29 cellular contexts compared by ENCODE assay signal in genomic region chr10:117471344-117471874, GRCh38.
DNase-seq lines count a peak whose midpoint lies in the region; ATAC-seq and TF ChIP-seq lines count a peak whose summit lies in the region.
"Had no signal": no experiment of that assay in that cellular context is flagged by ENCODE, and none has a peak within 500 bp of the region (broad histone marks: within the 10 kb centered on the region; RNA-seq: fewer than 3 reads in every experiment).

No MANE protein-coding gene starts in this region.

- peaks cover 3% of the 10 kb centered on the region for H3K27me3 Mint-ChIP-seq in activated naive CD4-positive, alpha-beta T cell treated with anti-CD3 and anti-CD28 coated beads, Interleukin-2, amount 50 U/mL, for 24 hours

- no peak overlapping the region for H2BK15ac ChIP-seq in IMR-90 (ENCODE audit: low read depth, low read length)

- no peak for TF ChIP-seq RAD21 in IMR-90 (IDR thresholded peaks at IDR 0.05; ENCODE audit: low read length)

- no peak overlapping the region for H2AFZ ChIP-seq in IMR-90 (replicated peaks; ENCODE audit: low read length, poor library complexity)

- in situ Hi-C loops in IMR-90 (cut with MboI; ENCODE audit: low sequenced_read_pairs), result no loop called here

- H3K56ac ChIP-seq in IMR-90 (ENCODE audit: extremely low read depth, insufficient read depth, low read length), result no peak overlapping the region

- TF ChIP-seq CTCF in IMR-90 (conservative IDR thresholded peaks at IDR 0.05; ENCODE audit: low read depth, low read length) (no peak), spleen (IDR thresholded peaks at IDR 0.05 in 8 of 11, conservative IDR thresholded peaks at IDR 0.05 in 3 of 11) (no peak)

- H3K9me3 Mint-ChIP-seq in activated naive CD4-positive, alpha-beta T cell treated with anti-CD3 and anti-CD28 coated beads, Interleukin-2, amount 50 U/mL, for 24 hours, result no peaks in the 10 kb centered on the region
- H3K9me3 Mint-ChIP-seq: CD8-positive, alpha-beta T cell; H9; HFFc6; T-helper 2 cell treated with Interferon-gamma antibody and Interleukin-4, amounts not matched to agents 5 μg/mL and 100 μg/mL, for 36 hours had no signal

- H3K27me3 ChIP-seq in IMR-90 (ENCODE audit: control insufficient read depth, insufficient read depth, low read length) (no peaks in the 10 kb centered on the region), spleen (replicated peaks in 1 of 7) (peaks cover 0 to 20% (median 0%) of the 10 kb centered on the region in 7 donors)
- H3K27me3 ChIP-seq: MG63, SJSA1 had no signal

- POLR2A ChIA-PET in IMR-90 (lab: Charles Lee; ENCODE audit: unreplicated experiment), result no interaction called here

- no peak overlapping the region for H3K4ac ChIP-seq in IMR-90 (ENCODE audit: low read depth, low read length)

- H3K27ac ChIP-seq in IMR-90 (ENCODE audit: insufficient read depth, low read length) (no peak overlapping the region), spleen (no peak overlapping the region)
- H3K27ac ChIP-seq: C4-2B, HL-60, SJSA1 had no signal

- no peak overlapping the region for H2BK20ac ChIP-seq in IMR-90 (ENCODE audit: low read depth, low read length)

- ATAC-seq in IMR-90 (ENCODE audit: low read depth) (no peak), GM19395 (IDR thresholded peaks at IDR 0.05; ENCODE audit: unreplicated experiment) (no peak)
- ATAC-seq: CD8-positive, alpha-beta T cell had no signal

- TF ChIP-seq POLR2A in IMR-90 (IDR thresholded peaks at IDR 0.05; ENCODE audit: low read depth, low read length), result no peak
- no peak for TF ChIP-seq POLR2A in spleen (IDR thresholded peaks at IDR 0.05)

- no peak for DNase-seq in activated naive CD4-positive, alpha-beta T cell treated with Interleukin-2 at 50 U/mL for 16 hours
- no peak for DNase-seq in IMR-90
- DNase-seq in MV-4-11 (lab: John Stamatoyannopoulos, UW), result peak; percentile 38
- DNase-seq in spleen, result peak; percentile 2
- DNase-seq in GM19238 (ENCODE audit: insufficient read length, low spot score), result no peak
- DNase-seq in cardiac septum (ENCODE audit: low spot score), result no peak
- DNase-seq: AML-193; Caco-2; CD8-positive, alpha-beta T cell; H9; HFFc6; KBM-7; MG63; NCI-H1092 treated with DMSO at 0.1 percent for 48 hours; NCI-H1436; NCI-H187; NCI-H2081 treated with DMSO at 0.1 percent for 48 hours; NCI-H2171; NCI-H226; NCI-H510A; Right ventricle myocardium superior; RPMI8226; T-helper 1 cell had no signal

- dilution Hi-C loops in IMR-90 (cut with HindIII; ENCODE audit: low sequenced_read_pairs, unreplicated experiment), result no loop called here

- intact Hi-C loops in IMR-90 (cut with micrococcal nuclease) (loop anchor here (10.0 kb wide), 1 partner anchor 257 kb away; no protein-coding TSS in a partner anchor), spleen (cut with DNase I; ENCODE audit: low total_unique reads) (no loop called here), cardiac septum (cut with DNase I) (no loop called here)

- no peak overlapping the region for H3K4me3 Mint-ChIP-seq in activated naive CD4-positive, alpha-beta T cell treated with anti-CD3 and anti-CD28 coated beads, Interleukin-2, amount 50 U/mL, for 24 hours
- H3K4me3 Mint-ChIP-seq: CD8-positive, alpha-beta T cell; H9; HFFc6; T-helper 2 cell treated with Interferon-gamma antibody and Interleukin-4, amounts not matched to agents 5 μg/mL and 100 μg/mL, for 36 hours had no signal

- H4K8ac ChIP-seq in IMR-90 (ENCODE audit: low read depth in 2 of 2, low read length in 2 of 2), result no peak overlapping the region

- BruUV-seq in IMR-90 (replicated peaks; lab: Mats Ljungman, UMichigan), result no TSS peak

- no peak overlapping the region for H3K23ac ChIP-seq in IMR-90 (ENCODE audit: low read depth, low read length)

- H3K4me1 ChIP-seq in IMR-90 (ENCODE audit: control insufficient read depth, insufficient read depth, low read length) (no peaks in the 10 kb centered on the region), spleen (no peaks in the 10 kb centered on the region)
- H3K4me1 ChIP-seq: Caco-2, SJSA1 had no signal

- no CpG with 5 or more reads among the region's 3 CpGs for WGBS in IMR-90 (ENCODE audit: extremely low coverage in 2 of 2, insufficient read length in 1 of 2), 2 experiments
- whole genome bisulfite sequencing in spleen, 5 donors, result 82 to 95% (median 87%) methylated on average over 3 of the region's 3 CpGs

- no peaks in the 10 kb centered on the region for H3K36me3 Mint-ChIP-seq in activated naive CD4-positive, alpha-beta T cell treated with anti-CD3 and anti-CD28 coated beads, Interleukin-2, amount 50 U/mL, for 24 hours
- H3K36me3 Mint-ChIP-seq: CD8-positive, alpha-beta T cell had no signal

- no peaks in the 10 kb centered on the region for H3K9me1 ChIP-seq in IMR-90 (ENCODE audit: insufficient read depth, low read length)

- no peak overlapping the region for H2BK5ac ChIP-seq in IMR-90 (ENCODE audit: low read depth, low read length, poor library complexity, severe bottlenecking)

- no peak overlapping the region for H2AK9ac ChIP-seq in IMR-90 (replicated peaks; ENCODE audit: low read depth, low read length, poor library complexity)

- H2AK5ac ChIP-seq in IMR-90 (ENCODE audit: low read depth, low read length), result no peak overlapping the region

- H3K4me1 Mint-ChIP-seq in activated naive CD4-positive, alpha-beta T cell treated with anti-CD3 and anti-CD28 coated beads, Interleukin-2, amount 50 U/mL, for 24 hours, result no peaks in the 10 kb centered on the region

- H3K79me1 ChIP-seq in IMR-90 (ENCODE audit: low read depth in 1 of 2, low read length in 2 of 2), result no peaks in the 10 kb centered on the region

- H3K9me3 ChIP-seq in IMR-90 (ENCODE audit: control insufficient read depth, insufficient read depth, low read length), result no peaks in the 10 kb centered on the region; the same call in 1 of the 2 replicates
- peaks cover 0 to 4% (median 0%) of the 10 kb centered on the region in 8 donors for H3K9me3 ChIP-seq in spleen
- H3K9me3 ChIP-seq: Caco-2, SJSA1 had no signal

- CTCF ChIA-PET in IMR-90 (lab: Yijun Ruan, JAX), result no interaction called here

- no peak overlapping the region for H2BK120ac ChIP-seq in IMR-90 (ENCODE audit: low read depth, low read length)

- H3K36me3 ChIP-seq in IMR-90 (ENCODE audit: control insufficient read depth, insufficient read depth, low read length) (no peaks in the 10 kb centered on the region), spleen (no peaks in the 10 kb centered on the region)
- H3K36me3 ChIP-seq: MG63, SJSA1 had no signal

- H3K18ac ChIP-seq in IMR-90 (ENCODE audit: low read depth, low read length), result no peak overlapping the region

- H4K91ac ChIP-seq in IMR-90 (ENCODE audit: insufficient read depth, low read depth, low read length), result no peak overlapping the region

- H4K20me1 ChIP-seq in IMR-90 (ENCODE audit: insufficient read depth, low read length), result no peaks in the 10 kb centered on the region

- H3K27ac Mint-ChIP-seq in activated naive CD4-positive, alpha-beta T cell treated with anti-CD3 and anti-CD28 coated beads, Interleukin-2, amount 50 U/mL, for 24 hours, result peak overlapping the region; percentile 4
- H3K27ac Mint-ChIP-seq: CD8-positive, alpha-beta T cell; H9; HFFc6; T-helper 2 cell treated with Interferon-gamma antibody and Interleukin-4, amounts not matched to agents 5 μg/mL and 100 μg/mL, for 36 hours had no signal

- no peak overlapping the region for H3K14ac ChIP-seq in IMR-90 (replicated peaks; ENCODE audit: low read depth, low read length)

- H3K4me3 ChIP-seq in IMR-90 (ENCODE audit: insufficient read depth, low read depth, low read length), result no peak overlapping the region
- no peak overlapping the region for H3K4me3 ChIP-seq in spleen
- H3K4me3 ChIP-seq: MG63, SJSA1 had no signal

- no peak overlapping the region for H3K4me2 ChIP-seq in IMR-90 (ENCODE audit: low read depth, low read length)

- no peak overlapping the region for H4K5ac ChIP-seq in IMR-90 (ENCODE audit: low read depth, low read length)

- no peak overlapping the region for H3K9ac ChIP-seq in IMR-90 (ENCODE audit: low read depth, low read length)

TF ChIP-seq in IMR-90, 13 proteins besides CTCF, POLR2A, EP300 and RAD21:
- peak; percentile 53 for TF ChIP-seq CEBPB (IDR thresholded peaks at IDR 0.05; ENCODE audit: low read depth, low read length)
- TF ChIP-seq RCOR1 (IDR thresholded peaks at IDR 0.05; ENCODE audit: insufficient replicate concordance, low read length), result no peak
- no peak for TF ChIP-seq ELK1 (IDR thresholded peaks at IDR 0.05; ENCODE audit: borderline replicate concordance, low read depth, low read length)
- TF ChIP-seq SMC3 (IDR thresholded peaks at IDR 0.05; ENCODE audit: low read depth, low read length), result no peak

Comparison
In these comparisons a context has a peak if more than half of its experiments do, and no peak if none do; other contexts are left out.
1. DNase-seq: peak in MV-4-11 (single experiment) and spleen (single experiment); none in activated naive CD4-positive, alpha-beta T cell treated with Interleukin-2 at 50 U/mL for 16 hours (single experiment), IMR-90 (single experiment), GM19238 (single experiment) and cardiac septum (single experiment).